ENCODE assay signal across 13 cellular contexts in the genomic region with DNA sequence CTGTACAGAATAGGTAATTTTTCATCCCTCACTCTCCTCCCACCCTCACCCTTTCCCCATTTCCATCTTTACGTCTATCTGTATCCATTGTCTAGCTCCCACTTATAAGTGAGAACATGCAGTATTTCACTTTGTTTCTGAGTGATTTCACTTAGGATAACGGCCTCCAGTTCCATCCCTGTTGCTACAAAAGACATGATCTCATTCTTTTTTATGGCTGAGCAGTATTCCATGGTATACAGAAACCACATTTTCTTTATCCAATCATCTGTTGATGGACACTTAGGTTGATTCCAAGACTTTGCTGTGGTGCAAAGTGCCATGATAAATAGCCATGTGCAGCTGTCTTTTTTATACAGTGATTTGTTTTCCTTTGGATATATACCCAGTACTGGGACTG. TPM values are rescaled to one million over a fixed set of nuclear protein-coding genes. Genes with fewer than 3 reads are reported as not detected.
A peak's percentile ranks its signal among the peaks of the same experiment; 100 is the strongest.
DNase-seq lines count a peak whose midpoint lies in the region; ATAC-seq and TF ChIP-seq lines count a peak whose summit lies in the region.
"Had no signal": no experiment of that assay in that cellular context is flagged by ENCODE, and none has a peak within 500 bp of the region (broad histone marks: within the 10 kb centered on the region; RNA-seq: fewer than 3 reads in every experiment).

No MANE protein-coding gene starts in this region.

- no TSS peak for BruUV-seq in MCF 10A (replicated peaks; lab: Mats Ljungman, UMichigan)

- ATAC-seq in CD4-positive, CD25-positive, alpha-beta regulatory T cell (ENCODE audit: low read depth in 2 of 2): no peak
- ATAC-seq in DND-41 (ENCODE audit: insufficient read depth, low read depth) (no peak), HG03442 (IDR thresholded peaks at IDR 0.05; ENCODE audit: unreplicated experiment) (no peak)
- no peak for ATAC-seq in naive thymus-derived CD8-positive, alpha-beta T cell

- H3K4me1 ChIP-seq in CD4-positive, CD25-positive, alpha-beta regulatory T cell (ENCODE audit: control insufficient read depth, insufficient read depth, low read length, poor library complexity, severe bottlenecking): peaks cover 5% of the 10 kb centered on the region
- H3K4me1 ChIP-seq in DND-41 (ENCODE audit: insufficient read depth, low read length): peaks cover 28% of the 10 kb centered on the region

- intact Hi-C loops in MCF 10A (cut with micrococcal nuclease): no loop called here

- H3K4me2 ChIP-seq in DND-41 (ENCODE audit: insufficient read depth, low read length): no peak overlapping the region

- no peak overlapping the region for H3K9ac ChIP-seq in DND-41 (ENCODE audit: low read depth, low read length)

- H2AFZ ChIP-seq in DND-41 (ENCODE audit: low read depth, low read length): no peak overlapping the region

- DNase-seq in CD4-positive, CD25-positive, alpha-beta regulatory T cell: no peak
- DNase-seq in DND-41: no peak
- DNase-seq in MCF 10A (ENCODE audit: unreplicated experiment): no peak
- no peak for DNase-seq in naive thymus-derived CD8-positive, alpha-beta T cell
- no peak for DNase-seq in NCI-H2227 (lab: John Stamatoyannopoulos, UW; ENCODE audit: unreplicated experiment)
- no peak for DNase-seq in brain microvascular endothelial cell
- DNase-seq in NCI-H446 (lab: John Stamatoyannopoulos, UW): no peak
- DNase-seq: DMS153, H9, NCI-H1092 treated with DMSO at 0.1 percent for 48 hours, NCI-H1694 had no signal

- CTCF ChIA-PET in MCF 10A (lab: Yijun Ruan, JAX): no interaction called here

- H3K27ac Mint-ChIP-seq in CD4-positive, CD25-positive, alpha-beta regulatory T cell: peak overlapping the region; percentile 41 to 54 (median 42)
- H3K27ac Mint-ChIP-seq in MCF 10A (ENCODE audit: low read depth, unreplicated experiment): peak overlapping the region; percentile 38
- H3K27ac Mint-ChIP-seq in naive thymus-derived CD8-positive, alpha-beta T cell: peak overlapping the region; percentile 22 to 94 (median 78)
- H3K27ac Mint-ChIP-seq: H9 had no signal

- H3K27me3 ChIP-seq in CD4-positive, CD25-positive, alpha-beta regulatory T cell (ENCODE audit: control insufficient read depth, insufficient read depth, low read length): no peaks in the 10 kb centered on the region
- H3K27me3 ChIP-seq in DND-41 (ENCODE audit: insufficient read depth, low read length, poor library complexity) (no peaks in the 10 kb centered on the region), brain microvascular endothelial cell (replicated peaks) (no peaks in the 10 kb centered on the region)

- H3K4me3 Mint-ChIP-seq in CD4-positive, CD25-positive, alpha-beta regulatory T cell: peak overlapping the region in 2 of 4 donors; percentile 25 to 66
- H3K4me3 Mint-ChIP-seq in MCF 10A (ENCODE audit: unreplicated experiment): no peak overlapping the region
- no peak overlapping the region for H3K4me3 Mint-ChIP-seq in naive thymus-derived CD8-positive, alpha-beta T cell
- H3K4me3 Mint-ChIP-seq: B cell, H9 had no signal

- in situ Hi-C loops in brain microvascular endothelial cell (cut with HindIII; ENCODE audit: low pct_ligation_motif_present, low sequenced_read_pairs): no loop called here

- no peak overlapping the region for H3K27ac ChIP-seq in CD4-positive, CD25-positive, alpha-beta regulatory T cell (ENCODE audit: insufficient read depth, low read length, poor library complexity, severe bottlenecking)
- H3K27ac ChIP-seq in DND-41 (ENCODE audit: low read length) (0 out of 2 replicates have a peak overlapping the region, but pooled peaks have one; percentile 27), brain microvascular endothelial cell (no peak overlapping the region)

- peaks cover 82% of the 10 kb centered on the region for H3K79me2 ChIP-seq in DND-41 (ENCODE audit: insufficient read depth, low read length)

- H3K9me3 ChIP-seq in CD4-positive, CD25-positive, alpha-beta regulatory T cell (ENCODE audit: control insufficient read depth in 2 of 2, low read length in 2 of 2): no peaks in the 10 kb centered on the region
- peaks cover 4% of the 10 kb centered on the region for H3K9me3 ChIP-seq in DND-41 (ENCODE audit: insufficient read depth, low read length, severe bottlenecking)

- peaks cover 6% of the 10 kb centered on the region; the same call in 1 of the 2 replicates for H4K20me1 ChIP-seq in DND-41 (ENCODE audit: insufficient read depth, low read length)

- POLR2A ChIA-PET in MCF 10A (lab: Yijun Ruan, JAX): interaction anchor here (0.6 to 5.6 kb wide), 4 partner anchors 13 to 91 kb away, joined by 3 to 55 read pairs (median 20); a partner anchor contains a TSS
- POLR2A ChIA-PET in naive thymus-derived CD8-positive, alpha-beta T cell (lab: Charles Lee): no interaction called here

- TF ChIP-seq CTCF in DND-41 (IDR thresholded peaks at IDR 0.05; ENCODE audit: borderline replicate concordance, extremely low read depth, low read length, poor library complexity, severe bottlenecking) (no peak), MCF 10A (IDR thresholded peaks at IDR 0.05; ENCODE audit: unreplicated experiment) (no peak), brain microvascular endothelial cell (IDR thresholded peaks at IDR 0.05; ENCODE audit: low read depth, low read length, missing control alignments) (no peak)

- no peak overlapping the region for H3K4me3 ChIP-seq in CD4-positive, CD25-positive, alpha-beta regulatory T cell (ENCODE audit: low read depth, low read length)
- no peak overlapping the region for H3K4me3 ChIP-seq in DND-41 (ENCODE audit: low read depth in 1 of 2, low read length in 2 of 2)
- H3K4me3 ChIP-seq in brain microvascular endothelial cell (ENCODE audit: low read depth, low read length): no peak overlapping the region

- peaks cover 0 to 4% (median 0%) of the 10 kb centered on the region in 7 donors for H3K9me3 Mint-ChIP-seq in CD4-positive, CD25-positive, alpha-beta regulatory T cell
- H3K9me3 Mint-ChIP-seq in MCF 10A (ENCODE audit: unreplicated experiment): no peaks in the 10 kb centered on the region
- H3K9me3 Mint-ChIP-seq in naive thymus-derived CD8-positive, alpha-beta T cell: peaks cover 0 to 1% (median 0%) of the 10 kb centered on the region in 9 donors

- peaks cover 4% of the 10 kb centered on the region for H3K36me3 Mint-ChIP-seq in CD4-positive, CD25-positive, alpha-beta regulatory T cell
- peaks cover 5% of the 10 kb centered on the region for H3K36me3 Mint-ChIP-seq in MCF 10A (ENCODE audit: insufficient read depth, unreplicated experiment)
- H3K36me3 Mint-ChIP-seq in naive thymus-derived CD8-positive, alpha-beta T cell: peaks cover 0 to 13% (median 2%) of the 10 kb centered on the region in 3 donors

- no peaks in the 10 kb centered on the region for H3K27me3 Mint-ChIP-seq in CD4-positive, CD25-positive, alpha-beta regulatory T cell
- H3K27me3 Mint-ChIP-seq in MCF 10A (ENCODE audit: insufficient read depth, unreplicated experiment): no peaks in the 10 kb centered on the region
- no peaks in the 10 kb centered on the region for H3K27me3 Mint-ChIP-seq in naive thymus-derived CD8-positive, alpha-beta T cell
- H3K27me3 Mint-ChIP-seq: B cell had no signal

- no peaks in the 10 kb centered on the region for H3K36me3 ChIP-seq in CD4-positive, CD25-positive, alpha-beta regulatory T cell (ENCODE audit: control insufficient read depth, insufficient read depth, low read length)
- H3K36me3 ChIP-seq in DND-41 (ENCODE audit: insufficient read depth, low read length): peaks cover 3% of the 10 kb centered on the region; the same call in 1 of the 2 replicates
- H3K36me3 ChIP-seq in brain microvascular endothelial cell (replicated peaks): no peaks in the 10 kb centered on the region

- H3K4me1 Mint-ChIP-seq in CD4-positive, CD25-positive, alpha-beta regulatory T cell: peaks cover 16 to 57% (median 39%) of the 10 kb centered on the region in 4 donors
- H3K4me1 Mint-ChIP-seq in MCF 10A (ENCODE audit: insufficient read depth, unreplicated experiment): peaks cover 21% of the 10 kb centered on the region
- H3K4me1 Mint-ChIP-seq in naive thymus-derived CD8-positive, alpha-beta T cell: peaks cover 20 to 60% (median 51%) of the 10 kb centered on the region in 4 donors

RNA-seq across cellular contexts. Expression of a gene that starts 16.4 kb away (rescaled TPM):
- 11.8 TPM for total RNA-seq in CD4-positive, CD25-positive, alpha-beta regulatory T cell
- polyA plus RNA-seq in CD4-positive, CD25-positive, alpha-beta regulatory T cell: 1 to 10 TPM; 5.8 to 9.0 (median 6.6) TPM
- total RNA-seq in MCF 10A (2022): 46.3 and 50.1 TPM in 2 replicates
- 10 to 100 TPM; 17.4 to 22.0 TPM for total RNA-seq in naive thymus-derived CD8-positive, alpha-beta T cell
- 10 to 100 TPM in 1 of 3 donors, 1 to 10 TPM in 2; 6.8 to 13.3 (median 7.9) TPM for polyA plus RNA-seq in naive thymus-derived CD8-positive, alpha-beta T cell
